Comparison of ENCODE assay signal across 31 cellular contexts in genomic region chr7:110129159-110129558, GRCh38.
DNase-seq lines count a peak whose midpoint lies in the region; ATAC-seq and TF ChIP-seq lines count a peak whose summit lies in the region.
"Had no signal": no experiment of that assay in that cellular context is flagged by ENCODE, and none has a peak within 500 bp of the region (broad histone marks: within the 10 kb centered on the region; RNA-seq: fewer than 3 reads in every experiment).

No MANE protein-coding gene starts in this region.

- H3K79me2 ChIP-seq in SK-N-SH (ENCODE audit: insufficient read depth), result no peaks in the 10 kb centered on the region

- no peaks in the 10 kb centered on the region for H4K20me1 ChIP-seq in SK-N-SH (ENCODE audit: insufficient read depth)
- H4K20me1 ChIP-seq: BLaER1; BLaER1 treated with 17β-estradiol and CSF1 and Interleukin-3, amounts not matched to agents 10 nM and 100 nM had no signal

- H3K4me1 ChIP-seq in SK-N-SH (ENCODE audit: control insufficient read depth in 1 of 2, insufficient read depth in 2 of 2, low read depth in 1 of 2, low read length in 1 of 2), result peaks cover 0 to 5% of the 10 kb centered on the region in 2 experiments; a peak in 1 of 4 replicates
- H3K4me1 ChIP-seq: A549; BLaER1; BLaER1 treated with 17β-estradiol and CSF1 and Interleukin-3, amounts not matched to agents 10 nM and 100 nM; Caco-2 had no signal

- CTCF ChIA-PET in SK-N-SH (lab: Yijun Ruan, JAX), result interaction anchor here (1.1 kb wide), 1 partner anchor 324 kb away, joined by 3 read pairs; no protein-coding TSS in a partner anchor

- no peak overlapping the region for H3K4me3 ChIP-seq in SK-N-SH (ENCODE audit: low read depth in 2 of 2, low read length in 1 of 2)
- H3K4me3 ChIP-seq in SK-N-MC, result no peak overlapping the region
- H3K4me3 ChIP-seq: A549; BLaER1; BLaER1 treated with 17β-estradiol and CSF1 and Interleukin-3, amounts not matched to agents 10 nM and 100 nM had no signal

- H2AFZ ChIP-seq in SK-N-SH (ENCODE audit: low read depth), result no peak overlapping the region

- no peak for TF ChIP-seq RAD21 in SK-N-SH (IDR thresholded peaks at IDR 0.05; ENCODE audit: low read length)

- no peak overlapping the region for H3K4me2 ChIP-seq in SK-N-SH
- H3K4me2 ChIP-seq: A549; BLaER1; BLaER1 treated with 17β-estradiol and CSF1 and Interleukin-3, amounts not matched to agents 10 nM and 100 nM had no signal

- H3K9me3 ChIP-seq in SK-N-SH, result no peaks in the 10 kb centered on the region
- H3K9me3 ChIP-seq in SK-N-MC (ENCODE audit: low read depth, low read length), result no peaks in the 10 kb centered on the region
- H3K9me3 ChIP-seq: A549, BLaER1, Caco-2 had no signal

- no peak overlapping the region for H3K9ac ChIP-seq in SK-N-SH
- H3K9ac ChIP-seq in SK-N-MC (ENCODE audit: insufficient read length), result peak overlapping the region; percentile 20
- H3K9ac ChIP-seq: BLaER1; BLaER1 treated with 17β-estradiol and CSF1 and Interleukin-3, amounts not matched to agents 10 nM and 100 nM had no signal

- no peaks in the 10 kb centered on the region for H3K9me2 ChIP-seq in SK-N-SH

- H3K27me3 ChIP-seq in SK-N-SH (ENCODE audit: insufficient read depth), result no peaks in the 10 kb centered on the region
- H3K27me3 ChIP-seq: BE2C; BLaER1; BLaER1 treated with 17β-estradiol and CSF1 and Interleukin-3, amounts not matched to agents 10 nM and 100 nM had no signal

- H3K27ac ChIP-seq in SK-N-SH (ENCODE audit: low read depth in 2 of 2, low read length in 1 of 2), result no peak overlapping the region
- H3K27ac ChIP-seq in SK-N-MC, result no peak overlapping the region
- H3K27ac ChIP-seq: 22Rv1; A549; BLaER1; BLaER1 treated with 17β-estradiol and CSF1 and Interleukin-3, amounts not matched to agents 10 nM and 100 nM; C4-2B had no signal

- no peaks in the 10 kb centered on the region for H3F3A ChIP-seq in SK-N-SH (replicated peaks; ENCODE audit: insufficient read depth)

- POLR2A ChIA-PET in SK-N-SH (lab: Yijun Ruan, JAX), result no interaction called here

- no peak for TF ChIP-seq CTCF in SK-N-SH (IDR thresholded peaks at IDR 0.05)

- DNase-seq in SK-N-SH (no peak), EH (ENCODE audit: low read depth) (peak; percentile 3), SK-N-MC (ENCODE audit: low read depth, low spot score) (no peak), DMS114 treated with DMSO at 0.1 percent for 48 hours (lab: John Stamatoyannopoulos, UW; ENCODE audit: unreplicated experiment) (no peak)
- no peak for DNase-seq in activated CD8-positive, alpha-beta memory T cell treated with anti-CD3 and anti-CD28 coated beads for 24 hours
- DNase-seq: 8988T; ACHN; AML-193; BE2C; C1 segment of cervical spinal cord; Caco-2; Calu3; CD4-positive, alpha-beta memory T cell; CD4-positive, alpha-beta T cell; CD4-positive, CD25-positive, alpha-beta regulatory T cell; CD8-positive, alpha-beta memory T cell; CD8-positive, alpha-beta T cell; COR-L47; DMS 273 treated with DMSO at 0.1 percent for 48 hours; DMS153; DMS53; DMS79; DMS79 treated with DMSO at 0.1 percent for 48 hours; DND-41; EL had no signal

- no peak for TF ChIP-seq EP300 in SK-N-SH (IDR thresholded peaks at IDR 0.05; ENCODE audit: borderline replicate concordance in 1 of 2, low read depth in 1 of 2, low read length in 1 of 2)

- H3K36me3 ChIP-seq in SK-N-SH (replicated peaks in 1 of 2; ENCODE audit: control insufficient read depth in 1 of 2, insufficient read depth in 2 of 2, low read length in 1 of 2) (no peaks in the 10 kb centered on the region), SK-N-MC (ENCODE audit: insufficient read depth, low read length) (no peaks in the 10 kb centered on the region)
- H3K36me3 ChIP-seq: BE2C; BLaER1; BLaER1 treated with 17β-estradiol and CSF1 and Interleukin-3, amounts not matched to agents 10 nM and 100 nM had no signal

- ATAC-seq in SK-N-SH treated with all-trans-retinoic acid at 6 μM for 48 hours, result no peak
- ATAC-seq: A549; CD8-positive, alpha-beta T cell had no signal

TF ChIP-seq in SK-N-SH treated with all-trans-retinoic acid at 6 μM for 48 hours, 23 proteins besides CTCF, POLR2A, EP300 and RAD21 (continues in another document):
- TF ChIP-seq POU6F1 (CRISPR knock-in tag; IDR thresholded peaks at IDR 0.05; ENCODE audit: borderline replicate concordance, low read depth) (no peak), PPARA (CRISPR knock-in tag; IDR thresholded peaks at IDR 0.05; ENCODE audit: borderline replicate concordance) (no peak), PATZ1 (CRISPR knock-in tag; IDR thresholded peaks at IDR 0.05; ENCODE audit: borderline replicate concordance) (no peak), ZNF70 (CRISPR knock-in tag; IDR thresholded peaks at IDR 0.05) (no peak)

TF ChIP-seq in SK-N-SH, 30 proteins besides CTCF, POLR2A, EP300 and RAD21 (continues in another document):
- TF ChIP-seq ZBTB33 (IDR thresholded peaks at IDR 0.05; ENCODE audit: borderline replicate concordance, low read depth), result no peak
- no peak for TF ChIP-seq YY1 (IDR thresholded peaks at IDR 0.05; ENCODE audit: low read depth)
- TF ChIP-seq FOXM1 (IDR thresholded peaks at IDR 0.05; ENCODE audit: low read depth), result no peak
- no peak for TF ChIP-seq RCOR1 (IDR thresholded peaks at IDR 0.05; ENCODE audit: low read length)
- no peak for TF ChIP-seq GATA2 (CRISPR knock-in tag; IDR thresholded peaks at IDR 0.05)
- no peak for TF ChIP-seq NFIC (IDR thresholded peaks at IDR 0.05; ENCODE audit: borderline replicate concordance)
- no peak for TF ChIP-seq FOSL2 (IDR thresholded peaks at IDR 0.05; ENCODE audit: borderline replicate concordance, low read depth)
- no peak for TF ChIP-seq JUND (IDR thresholded peaks at IDR 0.05)
- TF ChIP-seq MXI1 (IDR thresholded peaks at IDR 0.05; ENCODE audit: low read depth, low read length), result no peak
- no peak for TF ChIP-seq FOXJ3 (CRISPR knock-in tag; IDR thresholded peaks at IDR 0.05)
- TF ChIP-seq EZH2phosphoT487 (IDR thresholded peaks at IDR 0.05; ENCODE audit: borderline replicate concordance, low read depth), result no peak
- TF ChIP-seq CHD2 (IDR thresholded peaks at IDR 0.05; ENCODE audit: low read length, partially characterized antibody), result no peak
- TF ChIP-seq SMC3 (IDR thresholded peaks at IDR 0.05; ENCODE audit: low read depth, low read length), result no peak
- no peak for TF ChIP-seq IRF3 (IDR thresholded peaks at IDR 0.05; ENCODE audit: low read depth, low read length)
- no peak for TF ChIP-seq USF1 (IDR thresholded peaks at IDR 0.05; ENCODE audit: borderline replicate concordance, low read depth)
- TF ChIP-seq ELF1 (IDR thresholded peaks at IDR 0.05), result no peak
- no peak for TF ChIP-seq SIN3A (IDR thresholded peaks at IDR 0.05; ENCODE audit: borderline replicate concordance, low read depth, low read length)
